8 cellular contexts compared by ENCODE assay signal in genomic region chr10:104326991-104327610, GRCh38. TPM values are rescaled to one million over a fixed set of nuclear protein-coding genes. Genes with fewer than 3 reads are reported as not detected.
DNase-seq lines count a peak whose midpoint lies in the region; ATAC-seq and TF ChIP-seq lines count a peak whose summit lies in the region.

No MANE protein-coding gene starts in this region.

- H3K4me3 Mint-ChIP-seq in activated T-cell treated with anti-CD3 and anti-CD28 coated beads, Interleukin-2, amount 50 U/mL, for 4 hours = peak overlapping the region; percentile 76
- H3K4me3 Mint-ChIP-seq in MCF 10A (ENCODE audit: unreplicated experiment) = peak overlapping the region; percentile 64

- no peak for DNase-seq in activated T-cell treated with anti-CD3 and anti-CD28 coated beads, Interleukin-2, amount 50 U/mL, for 4 hours
- DNase-seq in activated T-cell treated with anti-CD3 and anti-CD28 coated beads, Interleukin-2, amount 50 U/mL, for 1 hour = no peak
- DNase-seq in MCF 10A (ENCODE audit: unreplicated experiment) (no peak), mesenteric fat pad (ENCODE audit: low spot score) (peak; percentile 85), Ammon's horn (ENCODE audit: low spot score) (no peak), hepatic stellate cell (ENCODE audit: low spot score) (no peak), omental fat pad (ENCODE audit: low spot score) (no peak)

- H3K27me3 Mint-ChIP-seq in activated T-cell treated with anti-CD3 and anti-CD28 coated beads, Interleukin-2, amount 50 U/mL, for 4 hours (ENCODE audit: low read depth) = no peaks in the 10 kb centered on the region
- H3K27me3 Mint-ChIP-seq in MCF 10A (ENCODE audit: insufficient read depth, unreplicated experiment) = no peaks in the 10 kb centered on the region

- POLR2A ChIA-PET in MCF 10A (lab: Yijun Ruan, JAX) = interaction anchor here (0.7 to 5.8 kb wide), 6 partner anchors 8 to 58 kb away, joined by 3 to 124 read pairs (median 11); partner anchors contain the start of genes GSTO2 and ITPRIP

- peak overlapping the region; percentile 95 for H3K27ac Mint-ChIP-seq in MCF 10A (ENCODE audit: low read depth, unreplicated experiment)

- H3K36me3 Mint-ChIP-seq in activated T-cell treated with anti-CD3 and anti-CD28 coated beads, Interleukin-2, amount 50 U/mL, for 4 hours (ENCODE audit: insufficient read depth) = peaks cover 10% of the 10 kb centered on the region
- H3K36me3 Mint-ChIP-seq in MCF 10A (ENCODE audit: insufficient read depth, unreplicated experiment) = peaks cover 17% of the 10 kb centered on the region

- H3K9me3 Mint-ChIP-seq in activated T-cell treated with anti-CD3 and anti-CD28 coated beads, Interleukin-2, amount 50 U/mL, for 4 hours = no peaks in the 10 kb centered on the region
- H3K9me3 Mint-ChIP-seq in MCF 10A (ENCODE audit: unreplicated experiment) = no peaks in the 10 kb centered on the region

- intact Hi-C loops in MCF 10A (cut with micrococcal nuclease) = no loop called here

- CTCF ChIA-PET in MCF 10A (lab: Yijun Ruan, JAX) = interaction anchor here (1.1 to 10.5 kb wide), 6 partner anchors 15 to 52 kb away, joined by 3 to 79 read pairs (median 6); no protein-coding TSS in a partner anchor

- no peak for ATAC-seq in activated T-cell treated with anti-CD3 and anti-CD28 coated beads, Interleukin-2, amount 50 U/mL, for 4 hours
- no peak for ATAC-seq in omental fat pad (ENCODE audit: low FRiP score)

- no TSS peak for BruUV-seq in MCF 10A (replicated peaks; lab: Mats Ljungman, UMichigan)

- no peak for TF ChIP-seq CTCF in MCF 10A (IDR thresholded peaks at IDR 0.05; ENCODE audit: unreplicated experiment)
- no peak for TF ChIP-seq CTCF in omental fat pad (IDR thresholded peaks at IDR 0.05)

- peak overlapping the region; percentile 94 for H3K27ac ChIP-seq in temporal lobe (ENCODE audit: low read depth, low read length)

- peaks cover 99% of the 10 kb centered on the region for H3K4me1 Mint-ChIP-seq in activated T-cell treated with anti-CD3 and anti-CD28 coated beads, Interleukin-2, amount 50 U/mL, for 4 hours (ENCODE audit: low read depth)
- H3K4me1 Mint-ChIP-seq in MCF 10A (ENCODE audit: insufficient read depth, unreplicated experiment) = peaks cover 82% of the 10 kb centered on the region

RNA-seq across cellular contexts. Expression of gene ITPRIP, which starts 11.2 kb away (rescaled TPM):
- total RNA-seq in activated T-cell treated with anti-CD3 and anti-CD28 coated beads, Interleukin-2, amount 50 U/mL, for 4 hours = 10 to 100 TPM; 18.1 to 21.9 (median 19.5) TPM
- total RNA-seq in MCF 10A (2022) (29.4 and 29.8 TPM in 2 replicates), mesenteric fat pad (48.3 TPM), temporal lobe (2.0 TPM), omental fat pad (10 to 100 TPM; 23.4 to 66.2 (median 49.9) TPM)

RNA-seq across cellular contexts. Expression of gene CFAP58, which starts 26.5 kb away (rescaled TPM):
- total RNA-seq in activated T-cell treated with anti-CD3 and anti-CD28 coated beads, Interleukin-2, amount 50 U/mL, for 4 hours = not detected
- total RNA-seq in MCF 10A (2022) (0.89 and 1.1 TPM in 2 replicates), mesenteric fat pad (0.64 TPM), temporal lobe (0.25 TPM), omental fat pad (under 1 TPM; 0.19 to 0.95 (median 0.33) TPM)

RNA-seq across cellular contexts. Expression of gene GSTO2, which starts 58.1 kb away (rescaled TPM):
- 1 to 10 TPM in 1 of 3 donors, under 1 TPM in 2; 0.33 to 1.1 (median 0.73) TPM for total RNA-seq in activated T-cell treated with anti-CD3 and anti-CD28 coated beads, Interleukin-2, amount 50 U/mL, for 4 hours
- total RNA-seq in MCF 10A (2022) (33.8 and 40.9 TPM in 2 replicates), mesenteric fat pad (0.45 TPM), temporal lobe (1.7 TPM), omental fat pad (1 to 10 TPM in 1 of 4 donors, under 1 TPM in 3; 0.12 to 1.4 (median 0.54) TPM)

Comparison
In these comparisons a context has a peak if more than half of its experiments do, and no peak if none do; other contexts are left out.
1. RNA of gene GSTO2, which starts 58.1 kb away (total RNA-seq): 33.8 to 40.9 TPM in MCF 10A; 1.7 TPM in temporal lobe (single experiment), 0.12 to 1.4 TPM in omental fat pad, 0.33 to 1.1 TPM in activated T-cell treated with anti-CD3 and anti-CD28 coated beads, Interleukin-2, amount 50 U/mL, for 4 hours and 0.45 TPM in mesenteric fat pad (single experiment); every median in the first group is over 10 times any median in the second.